In genomic region chr14:74794947-74795346, GRCh38 we compare ENCODE assay signal across 2 cellular contexts.
TF ChIP-seq lines count a peak whose summit lies in the region.

No MANE protein-coding gene starts in this region.

TF ChIP-seq in IMR-90, 13 proteins besides CTCF, POLR2A, EP300 and RAD21:
- TF ChIP-seq NFE2L2 (IDR thresholded peaks at IDR 0.05; ENCODE audit: low read depth, low read length) (no peak), USF2 (IDR thresholded peaks at IDR 0.05; ENCODE audit: low read depth, low read length) (no peak), SMC3 (IDR thresholded peaks at IDR 0.05; ENCODE audit: low read depth, low read length) (no peak), MXI1 (IDR thresholded peaks at IDR 0.05; ENCODE audit: borderline replicate concordance, low read depth, low read length) (no peak), MAFK (IDR thresholded peaks at IDR 0.05; ENCODE audit: low read depth, low read length) (no peak), CEBPB (IDR thresholded peaks at IDR 0.05; ENCODE audit: low read depth, low read length) (peak; percentile 88), ELK1 (IDR thresholded peaks at IDR 0.05; ENCODE audit: borderline replicate concordance, low read depth, low read length) (no peak), BHLHE40 (IDR thresholded peaks at IDR 0.05; ENCODE audit: low read depth, low read length) (no peak)
TF ChIP-seq in IMR-90: peak in this region for 1.

TF ChIP-seq in H1, 55 proteins besides CTCF, POLR2A, EP300 and RAD21:
- peak; percentile 65; the same call in 1 of the 2 replicates for TF ChIP-seq CEBPB (IDR thresholded peaks at IDR 0.05; ENCODE audit: low read depth, low read length)
- no peak for TF ChIP-seq SRF (IDR thresholded peaks at IDR 0.05; ENCODE audit: low read depth, low read length)
